ENCODE assay signal across 9 cellular contexts in the genomic region with DNA sequence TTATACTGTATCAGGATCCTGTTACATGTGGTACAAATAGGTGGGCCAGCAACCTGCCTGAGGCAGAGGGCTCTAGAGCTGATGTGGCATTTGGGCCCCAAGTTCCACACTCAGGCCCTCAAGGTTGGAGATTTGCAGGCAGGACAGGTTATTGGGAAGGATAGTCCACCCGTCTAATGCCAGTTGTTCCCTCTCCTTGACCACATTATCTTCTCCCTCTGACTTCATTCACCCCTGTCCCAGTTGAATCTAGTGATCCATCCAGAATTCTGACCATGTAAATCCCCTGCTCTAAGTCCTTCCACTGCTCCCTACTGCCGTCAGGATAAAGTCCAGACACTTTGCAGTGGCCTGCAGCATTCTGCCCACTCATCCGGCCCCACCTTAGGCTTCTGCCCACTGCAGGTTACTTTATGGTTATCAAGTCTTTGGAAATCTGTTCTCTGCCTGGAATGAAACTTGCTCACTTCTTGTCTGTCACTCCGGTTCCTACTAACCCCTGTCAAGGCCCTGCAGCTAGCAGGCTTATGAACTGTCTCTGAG. TPM values are rescaled to one million over a fixed set of nuclear protein-coding genes. Genes with fewer than 3 reads are reported as not detected.
DNase-seq lines count a peak whose midpoint lies in the region; ATAC-seq and TF ChIP-seq lines count a peak whose summit lies in the region.
"Had no signal": no experiment of that assay in that cellular context is flagged by ENCODE, and none has a peak within 500 bp of the region (broad histone marks: within the 10 kb centered on the region; RNA-seq: fewer than 3 reads in every experiment).

No MANE protein-coding gene starts in this region.

- in situ Hi-C loops in gastrocnemius medialis (cut with MboI; ENCODE audit: low sequenced_read_pairs in 4 of 4): loop anchor here in 2 of 4 donors (25.0 kb wide), 1 partner anchor 254 kb away; no protein-coding TSS in a partner anchor

- H3K27ac ChIP-seq in DND-41 (ENCODE audit: low read length) (peak overlapping the region; percentile 100), hepatocyte (peak overlapping the region; percentile 99), gastrocnemius medialis (peak overlapping the region; percentile 92 to 99 (median 95))

- H3K9me3 Mint-ChIP-seq in activated B cell treated with CpG ODN at 0.5 μM for 24 hours: no peaks in the 10 kb centered on the region

- H3K79me2 ChIP-seq in DND-41 (ENCODE audit: insufficient read depth, low read length) (peaks cover 29% of the 10 kb centered on the region), hepatocyte (peaks cover 26% of the 10 kb centered on the region)

- H3K27me3 ChIP-seq in DND-41 (ENCODE audit: insufficient read depth, low read length, poor library complexity) (no peaks in the 10 kb centered on the region), hepatocyte (no peaks in the 10 kb centered on the region), gastrocnemius medialis (no peaks in the 10 kb centered on the region)

- peaks cover 78% of the 10 kb centered on the region for H3K4me1 Mint-ChIP-seq in activated B cell treated with CpG ODN at 0.5 μM for 24 hours

- no peak for DNase-seq in DND-41
- DNase-seq in activated B cell treated with CpG ODN at 0.5 μM for 24 hours: no peak
- DNase-seq in hepatocyte (ENCODE audit: low spot score): no peak
- no peak for DNase-seq in gastrocnemius medialis
- DNase-seq in NCI-H2171 treated with DMSO at 0.1 percent for 48 hours (lab: John Stamatoyannopoulos, UW): no peak
- no peak for DNase-seq in NCI-H2029 treated with DMSO at 0.1 percent for 48 hours (lab: John Stamatoyannopoulos, UW)
- no peak for DNase-seq in AG08395 (ENCODE audit: low spot score)
- no peak for DNase-seq in kidney tubule cell (ENCODE audit: low spot score)
- DNase-seq: activated CD4-positive, CD25-positive, alpha-beta regulatory T cell treated with anti-CD3 and anti-CD28 coated beads, Interleukin-2, amount 50 U/mL, for 72 hours had no signal

- no peak for ATAC-seq in DND-41 (ENCODE audit: insufficient read depth, low read depth)
- no peak for ATAC-seq in activated B cell treated with CpG ODN at 0.5 μM for 24 hours (ENCODE audit: low read depth)
- no peak for ATAC-seq in gastrocnemius medialis

- POLR2A ChIA-PET in activated B cell treated with CpG ODN at 0.5 μM for 24 hours (lab: Charles Lee): interaction anchor here (2.6 to 6.1 kb wide), 3 partner anchors 10 to 181 kb away, joined by 7 to 211 read pairs (median 15); a partner anchor contains a TSS

- CTCF ChIA-PET in activated B cell treated with CpG ODN at 0.5 μM for 24 hours (lab: Charles Lee): interaction anchor here (1.0 to 3.8 kb wide), 3 partner anchors 10 to 147 kb away, joined by 3 to 54 read pairs (median 6); no protein-coding TSS in a partner anchor

- H3K4me3 Mint-ChIP-seq in activated B cell treated with CpG ODN at 0.5 μM for 24 hours: peak overlapping the region; percentile 0

- H2AFZ ChIP-seq in DND-41 (ENCODE audit: low read depth, low read length) (0 out of 2 replicates have a peak overlapping the region, but pooled peaks have one; percentile 12), hepatocyte (no peak overlapping the region)

- intact Hi-C loops in activated B cell treated with CpG ODN at 0.5 μM for 24 hours (cut with micrococcal nuclease): loop anchor here (10.0 kb wide), 1 partner anchor 1481 kb away; a partner anchor contains a TSS
- intact Hi-C loops in gastrocnemius medialis (cut with DNase I; ENCODE audit: low total_unique reads): no loop called here

- no peaks in the 10 kb centered on the region for H3K27me3 Mint-ChIP-seq in activated B cell treated with CpG ODN at 0.5 μM for 24 hours

- H3K4me3 ChIP-seq in DND-41 (ENCODE audit: low read depth in 1 of 2, low read length in 2 of 2): no peak overlapping the region
- H3K4me3 ChIP-seq in hepatocyte: no peak overlapping the region
- no peak overlapping the region for H3K4me3 ChIP-seq in gastrocnemius medialis

- peaks cover 32% of the 10 kb centered on the region for H3K36me3 Mint-ChIP-seq in activated B cell treated with CpG ODN at 0.5 μM for 24 hours (ENCODE audit: low read depth)

- H3K9me2 ChIP-seq in hepatocyte (replicated peaks; ENCODE audit: insufficient read depth): no peaks in the 10 kb centered on the region

- TF ChIP-seq POLR2A in gastrocnemius medialis (IDR thresholded peaks at IDR 0.05): no peak

- peak overlapping the region; percentile 97 for H3K9ac ChIP-seq in DND-41 (ENCODE audit: low read depth, low read length)

- H3K36me3 ChIP-seq in DND-41 (ENCODE audit: insufficient read depth, low read length) (peaks cover 11% of the 10 kb centered on the region), hepatocyte (replicated peaks; ENCODE audit: insufficient read depth, low read depth) (no peaks in the 10 kb centered on the region), gastrocnemius medialis (no peaks in the 10 kb centered on the region)

- H3K4me2 ChIP-seq in DND-41 (ENCODE audit: insufficient read depth, low read length): no peak overlapping the region
- peak overlapping the region; percentile 84 for H3K4me2 ChIP-seq in hepatocyte

- TF ChIP-seq CTCF in DND-41 (IDR thresholded peaks at IDR 0.05; ENCODE audit: borderline replicate concordance, extremely low read depth, low read length, poor library complexity, severe bottlenecking) (no peak), activated B cell treated with CpG ODN at 0.5 μM for 24 hours (IDR thresholded peaks at IDR 0.05) (no peak), hepatocyte (IDR thresholded peaks at IDR 0.05; ENCODE audit: poor library complexity) (no peak), gastrocnemius medialis (IDR thresholded peaks at IDR 0.05 in 4 of 5, conservative IDR thresholded peaks at IDR 0.05 in 1 of 5) (no peak)

- WGBS in hepatocyte (ENCODE audit: low lambda C conversion rate, missing lambda C conversion rate): 83% methylated on average over 4 of the region's 4 CpGs

- H3K27ac Mint-ChIP-seq in activated B cell treated with CpG ODN at 0.5 μM for 24 hours: peak overlapping the region; percentile 92

- H3K4me1 ChIP-seq in DND-41 (ENCODE audit: insufficient read depth, low read length): peaks cover 52% of the 10 kb centered on the region
- H3K4me1 ChIP-seq in hepatocyte (ENCODE audit: insufficient read depth): peaks cover 24% of the 10 kb centered on the region
- peaks cover 50 to 55% of the 10 kb centered on the region in 2 donors for H3K4me1 ChIP-seq in gastrocnemius medialis

- H3K9me3 ChIP-seq in DND-41 (ENCODE audit: insufficient read depth, low read length, severe bottlenecking) (no peaks in the 10 kb centered on the region), hepatocyte (ENCODE audit: low read depth) (no peaks in the 10 kb centered on the region), gastrocnemius medialis (no peaks in the 10 kb centered on the region)

- peaks cover 16% of the 10 kb centered on the region; the same call in 1 of the 2 replicates for H4K20me1 ChIP-seq in DND-41 (ENCODE audit: insufficient read depth, low read length)
- peaks cover 15% of the 10 kb centered on the region for H4K20me1 ChIP-seq in hepatocyte (ENCODE audit: insufficient read depth, poor library complexity, severe bottlenecking)

RNA-seq across cellular contexts. Expression of a gene that starts 1.9 kb away (rescaled TPM):
- 64.8 and 72.0 TPM in 2 replicates for total RNA-seq in activated B cell treated with CpG ODN at 0.5 μM for 24 hours
- total RNA-seq in hepatocyte: 33.3 and 35.9 TPM in 2 replicates
- 13.1 and 15.1 TPM in 2 replicates for polyA plus RNA-seq in hepatocyte
- 10 to 100 TPM; 47.9 to 72.7 (median 70.7) TPM for total RNA-seq in gastrocnemius medialis
